In the genomic region with DNA sequence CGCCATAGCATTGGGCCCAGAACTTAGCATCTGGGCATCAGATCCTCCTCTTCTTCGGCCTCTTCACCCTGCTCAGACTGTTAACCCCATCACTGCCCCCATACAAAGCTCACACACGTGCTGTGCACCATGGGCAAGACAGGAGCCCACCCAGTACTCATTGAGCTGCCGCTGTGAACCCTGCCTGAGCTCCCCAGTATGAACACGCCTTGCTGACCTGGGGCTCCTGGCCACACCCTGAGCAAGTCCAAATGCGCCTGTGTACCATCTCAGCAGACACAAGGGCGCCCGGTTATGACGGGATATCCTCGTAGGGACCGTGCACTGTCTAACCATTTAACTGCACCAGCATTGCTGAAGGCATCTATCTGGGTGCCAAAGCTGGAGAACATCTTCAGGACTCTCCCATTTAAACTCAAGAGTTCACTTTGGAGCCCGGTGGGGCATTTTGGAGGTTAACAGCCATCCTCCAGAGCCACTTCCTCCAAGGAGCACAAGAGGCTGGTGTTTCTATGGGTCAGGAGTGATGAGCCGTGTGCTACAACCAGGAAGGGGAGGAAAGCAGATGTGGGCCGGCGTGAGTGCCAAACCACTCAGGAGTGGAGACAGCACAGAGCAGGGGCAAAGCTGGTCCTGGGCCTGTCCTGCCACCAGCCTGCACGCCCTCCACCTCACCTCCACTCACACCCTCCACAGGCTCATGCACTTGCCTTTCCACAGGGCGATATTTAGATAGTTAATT, we compare ENCODE assay signal across 20 cellular contexts. TPM values are rescaled to one million over a fixed set of nuclear protein-coding genes. Genes with fewer than 3 reads are reported as not detected.
DNase-seq lines count a peak whose midpoint lies in the region; ATAC-seq and TF ChIP-seq lines count a peak whose summit lies in the region.
"Had no signal": no experiment of that assay in that cellular context is flagged by ENCODE, and none has a peak within 500 bp of the region (broad histone marks: within the 10 kb centered on the region; RNA-seq: fewer than 3 reads in every experiment).

No MANE protein-coding gene starts in this region.

- H3K9ac ChIP-seq in trophoblast cell (ENCODE audit: low read length) = no peak overlapping the region
- H3K9ac ChIP-seq: KMS-11 had no signal

- no peaks in the 10 kb centered on the region for H3K27me3 ChIP-seq in trophoblast cell (ENCODE audit: insufficient read depth, low read length)
- H3K27me3 ChIP-seq: Peyer's patch had no signal

- no peak overlapping the region for H4K12ac ChIP-seq in trophoblast cell (ENCODE audit: low read depth, low read length)

- no peak overlapping the region for H3K27ac ChIP-seq in coronary artery
- no peak overlapping the region for H3K27ac ChIP-seq in trophoblast cell (ENCODE audit: low read depth, low read length)
- H3K27ac ChIP-seq: A549, KMS-11, Peyer's patch had no signal

- no peaks in the 10 kb centered on the region for H3K79me1 ChIP-seq in trophoblast cell (ENCODE audit: low read length)

- no peak overlapping the region for H2BK12ac ChIP-seq in trophoblast cell (ENCODE audit: low read length)

- DNase-seq in activated CD8-positive, alpha-beta memory T cell treated with anti-CD3 and anti-CD28 coated beads for 24 hours = peak; percentile 38
- no peak for DNase-seq in activated CD8-positive, alpha-beta memory T cell treated with anti-CD3 and anti-CD28 coated beads, Interleukin-2, amount 10 ng/mL, durations not matched to agents 7 days and 5 days
- DNase-seq in coronary artery (ENCODE audit: low spot score) (peak; percentile 24), trophoblast cell (no peak), retina (no peak)
- DNase-seq: AML-193; CD4-positive, alpha-beta T cell; DND-41; GDM1; NCI-H2029 treated with DMSO at 0.1 percent for 48 hours; NCI-H510A treated with DMSO at 0.1 percent for 48 hours; Peyer's patch; Right ventricle myocardium superior had no signal

- TF ChIP-seq CTCF in coronary artery (IDR thresholded peaks at IDR 0.05) = no peak

- no peak overlapping the region for H3K4me3 Mint-ChIP-seq in activated CD8-positive, alpha-beta memory T cell treated with anti-CD3 and anti-CD28 coated beads, Interleukin-2, amount 10 ng/mL, durations not matched to agents 7 days and 5 days
- H3K4me3 Mint-ChIP-seq: CD4-positive, alpha-beta T cell had no signal

- H3K4me3 ChIP-seq in coronary artery (no peak overlapping the region), trophoblast cell (ENCODE audit: low read depth, low read length) (peak overlapping the region; percentile 30)
- H3K4me3 ChIP-seq: A549, Peyer's patch had no signal

- no peaks in the 10 kb centered on the region for H3K36me3 ChIP-seq in trophoblast cell (ENCODE audit: control insufficient read depth in 1 of 2, insufficient read depth in 2 of 2, low read length in 2 of 2)
- H3K36me3 ChIP-seq: Peyer's patch had no signal

- H3K27me3 Mint-ChIP-seq in activated CD8-positive, alpha-beta memory T cell treated with anti-CD3 and anti-CD28 coated beads, Interleukin-2, amount 10 ng/mL, durations not matched to agents 7 days and 5 days = peaks cover 5% of the 10 kb centered on the region

- whole genome bisulfite sequencing in trophoblast cell (ENCODE audit: extremely low coverage, insufficient coverage, insufficient read length) = no CpG with 5 or more reads among the region's 17 CpGs

- H2BK5ac ChIP-seq in trophoblast cell (ENCODE audit: low read depth, low read length, poor library complexity) = no peak overlapping the region

- no peak overlapping the region for H3K23ac ChIP-seq in trophoblast cell (ENCODE audit: low read length)

- H4K8ac ChIP-seq in trophoblast cell (ENCODE audit: low read depth, low read length) = no peak overlapping the region

- no peak overlapping the region for H3K4ac ChIP-seq in trophoblast cell (ENCODE audit: low read depth, low read length)

- no peaks in the 10 kb centered on the region for H3K9me3 Mint-ChIP-seq in activated CD8-positive, alpha-beta memory T cell treated with anti-CD3 and anti-CD28 coated beads, Interleukin-2, amount 10 ng/mL, durations not matched to agents 7 days and 5 days (ENCODE audit: low read depth)

- no peak overlapping the region for H3K18ac ChIP-seq in trophoblast cell (ENCODE audit: low read length)

- H3K14ac ChIP-seq in trophoblast cell (ENCODE audit: low read length) = no peak overlapping the region

- H2BK120ac ChIP-seq in trophoblast cell (ENCODE audit: insufficient read depth, low read length, poor library complexity) = no peak overlapping the region

- no peaks in the 10 kb centered on the region for H3K4me1 ChIP-seq in trophoblast cell (ENCODE audit: control insufficient read depth in 1 of 2, insufficient read depth in 2 of 2, low read length in 2 of 2)
- H3K4me1 ChIP-seq: A549, Peyer's patch had no signal

- no peaks in the 10 kb centered on the region for H3K4me1 Mint-ChIP-seq in activated CD8-positive, alpha-beta memory T cell treated with anti-CD3 and anti-CD28 coated beads, Interleukin-2, amount 10 ng/mL, durations not matched to agents 7 days and 5 days

- H2AK5ac ChIP-seq in trophoblast cell (ENCODE audit: low read length) = no peak overlapping the region

- no peaks in the 10 kb centered on the region for H3K79me2 ChIP-seq in trophoblast cell (ENCODE audit: control insufficient read depth, insufficient read depth, low read length, poor library complexity)

- CTCF ChIA-PET in activated CD8-positive, alpha-beta memory T cell treated with anti-CD3 and anti-CD28 coated beads, Interleukin-2, amount 10 ng/mL, durations not matched to agents 7 days and 5 days (lab: Charles Lee) = no interaction called here

- no peak for ATAC-seq in activated CD8-positive, alpha-beta memory T cell treated with anti-CD3 and anti-CD28 coated beads, Interleukin-2, amount 10 ng/mL, durations not matched to agents 7 days and 5 days
- no peak for ATAC-seq in GM21528 (IDR thresholded peaks at IDR 0.05; ENCODE audit: low FRiP score, unreplicated experiment)
- no peak for ATAC-seq in HG03457 (IDR thresholded peaks at IDR 0.05; ENCODE audit: unreplicated experiment)
- ATAC-seq: A549, HepG2 had no signal

- H3K27ac Mint-ChIP-seq in activated CD8-positive, alpha-beta memory T cell treated with anti-CD3 and anti-CD28 coated beads, Interleukin-2, amount 10 ng/mL, durations not matched to agents 7 days and 5 days = no peak overlapping the region
- H3K27ac Mint-ChIP-seq: CD4-positive, alpha-beta T cell had no signal

- H3K9me3 ChIP-seq in trophoblast cell (ENCODE audit: insufficient read depth, low read depth, low read length) = no peaks in the 10 kb centered on the region
- H3K9me3 ChIP-seq: Peyer's patch had no signal

- no peak overlapping the region for H4K91ac ChIP-seq in trophoblast cell (ENCODE audit: low read depth, low read length)

- no peaks in the 10 kb centered on the region for H3K36me3 Mint-ChIP-seq in activated CD8-positive, alpha-beta memory T cell treated with anti-CD3 and anti-CD28 coated beads, Interleukin-2, amount 10 ng/mL, durations not matched to agents 7 days and 5 days

- H2AFZ ChIP-seq in trophoblast cell (ENCODE audit: insufficient read depth, low read length, poor library complexity) = no peak overlapping the region

- no peak overlapping the region for H3K4me2 ChIP-seq in trophoblast cell (ENCODE audit: low read length)
- H3K4me2 ChIP-seq: A549, KMS-11 had no signal

RNA-seq across cellular contexts. Expression of a gene that starts 12.1 kb away (rescaled TPM):
- total RNA-seq in activated CD8-positive, alpha-beta memory T cell treated with anti-CD3 and anti-CD28 coated beads, Interleukin-2, amount 10 ng/mL, durations not matched to agents 7 days and 5 days = not detected
- polyA plus RNA-seq in trophoblast cell (2013) = not detected in 2 replicates
- total RNA-seq: CD4-positive, alpha-beta T cell; H1; HepG2; MCF 10A; Peyer's patch; Right ventricle myocardium superior had no signal
- polyA plus RNA-seq: A549, H1, HepG2 had no signal

Comparison
In these comparisons a context has a peak if more than half of its experiments do, and no peak if none do; other contexts are left out.
1. DNase-seq: peak in activated CD8-positive, alpha-beta memory T cell treated with anti-CD3 and anti-CD28 coated beads for 24 hours (single experiment) and coronary artery (single experiment); none in activated CD8-positive, alpha-beta memory T cell treated with anti-CD3 and anti-CD28 coated beads, Interleukin-2, amount 10 ng/mL, durations not matched to agents 7 days and 5 days (single experiment), trophoblast cell (0 of 2) and retina (single experiment).